In the genomic region with DNA sequence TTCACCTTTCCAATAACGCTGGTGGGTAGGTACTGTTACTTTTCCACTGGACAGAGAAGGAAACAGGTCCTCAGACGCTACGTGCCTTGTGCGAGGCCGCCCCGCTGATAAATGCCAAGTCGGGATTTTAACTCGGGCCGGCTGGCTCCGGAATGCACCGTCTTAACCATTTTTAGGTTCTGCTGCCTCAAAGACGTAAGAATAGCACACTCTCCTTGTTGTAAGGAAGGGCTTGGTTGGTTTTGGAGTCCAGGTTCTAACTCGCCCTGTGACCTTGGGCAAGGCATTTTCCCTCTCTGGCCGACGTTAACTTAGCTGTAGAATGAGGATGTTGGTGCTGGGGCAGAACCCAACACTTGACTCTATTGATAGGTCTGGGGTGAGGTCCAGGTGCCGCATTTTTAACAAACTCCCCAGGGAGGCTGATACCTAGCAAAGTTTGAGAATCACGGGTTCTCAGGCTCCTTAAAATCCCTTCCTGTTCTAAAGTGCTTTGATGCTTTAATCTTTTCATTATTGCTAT, we compare ENCODE assay signal across 8 cellular contexts. TPM values are rescaled to one million over a fixed set of nuclear protein-coding genes. Genes with fewer than 3 reads are reported as not detected.
A peak's percentile ranks its signal among the peaks of the same experiment; 100 is the strongest.
DNase-seq lines count a peak whose midpoint lies in the region; TF ChIP-seq lines count a peak whose summit lies in the region.

No MANE protein-coding gene starts in this region.

- H3K18ac ChIP-seq in mesenchymal stem cell (ENCODE audit: low read depth in 1 of 2, low read length in 2 of 2): peak overlapping the region in 1 of 2 experiments; percentile 18

- no peak overlapping the region for H2BK5ac ChIP-seq in mesenchymal stem cell (ENCODE audit: low read depth, low read length, poor library complexity, severe bottlenecking)

- WGBS in mesenchymal stem cell: under 1% methylated on average over 15 of the region's 17 CpGs

- H3K9me3 ChIP-seq in OCI-LY1 (ENCODE audit: low read length) (no peaks in the 10 kb centered on the region), mesenchymal stem cell (ENCODE audit: control insufficient read depth, low read length) (no peaks in the 10 kb centered on the region)

- no peak overlapping the region for H3K14ac ChIP-seq in mesenchymal stem cell (ENCODE audit: low read length in 2 of 2)

- H3F3A ChIP-seq in OCI-LY1 (ENCODE audit: insufficient read depth, low read length): no peaks in the 10 kb centered on the region

- no peak for TF ChIP-seq CTCF in OCI-LY1 (IDR thresholded peaks at IDR 0.05; ENCODE audit: low read length)

- H2BK15ac ChIP-seq in mesenchymal stem cell (ENCODE audit: low read depth, poor library complexity, severe bottlenecking): peak overlapping the region; percentile 80

- peak overlapping the region; percentile 67 for H4K91ac ChIP-seq in mesenchymal stem cell (ENCODE audit: low read length)

- H2AK5ac ChIP-seq in mesenchymal stem cell (ENCODE audit: low read length, severe bottlenecking): no peak overlapping the region

- H3K36me3 ChIP-seq in OCI-LY1 (ENCODE audit: insufficient read depth, low read length) (peaks cover 9% of the 10 kb centered on the region; the same call in 1 of the 2 replicates), mesenchymal stem cell (ENCODE audit: control insufficient read depth in 1 of 2, insufficient read depth in 2 of 2, low read depth in 1 of 2, low read length in 2 of 2) (peaks cover 3 to 7% of the 10 kb centered on the region in 2 experiments)

- H3K4me3 ChIP-seq in OCI-LY1 (ENCODE audit: low read depth, low read length, poor library complexity, severe bottlenecking) (peak overlapping the region; percentile 88), mesenchymal stem cell (ENCODE audit: insufficient read depth in 1 of 2, low read depth in 1 of 2, low read length in 2 of 2) (peak overlapping the region; percentile 88 to 90)

- H3K4me1 ChIP-seq in OCI-LY1 (ENCODE audit: insufficient read depth, low read length, severe bottlenecking) (peaks cover 67% of the 10 kb centered on the region), mesenchymal stem cell (ENCODE audit: control insufficient read depth, insufficient read depth, low read depth, low read length) (peaks cover 8% of the 10 kb centered on the region)

- peak overlapping the region; percentile 23 for H4K8ac ChIP-seq in mesenchymal stem cell (ENCODE audit: low read length)

- H3K9me2 ChIP-seq in OCI-LY1 (ENCODE audit: low read depth, low read length): no peaks in the 10 kb centered on the region

- H3K27ac ChIP-seq in OCI-LY1 (ENCODE audit: low read depth, low read length, poor library complexity, severe bottlenecking): peak overlapping the region; percentile 79
- H3K27ac ChIP-seq in mesenchymal stem cell (ENCODE audit: low read length, poor library complexity, severe bottlenecking): no peak overlapping the region

- no peaks in the 10 kb centered on the region for H3K27me3 ChIP-seq in OCI-LY1 (ENCODE audit: insufficient read depth, low read length)
- no peaks in the 10 kb centered on the region for H3K27me3 ChIP-seq in mesenchymal stem cell (ENCODE audit: control insufficient read depth in 1 of 2, insufficient read depth in 1 of 2, low read length in 2 of 2)

- H3K79me2 ChIP-seq in OCI-LY1 (ENCODE audit: insufficient read depth, low read length): peaks cover 29% of the 10 kb centered on the region

- DNase-seq in NCI-H1417 (lab: John Stamatoyannopoulos, UW) (peak in 2 of 3 experiments; percentile 40 to 45), NCI-H1417 treated with DMSO at 0.1 percent for 48 hours (lab: John Stamatoyannopoulos, UW) (no peak), cerebellar cortex (ENCODE audit: low spot score) (peak; percentile 31), mesenchymal stem cell (peak; percentile 34), ureter (ENCODE audit: low spot score) (peak; percentile 50), NCI-H2171 treated with DMSO at 0.1 percent for 48 hours (lab: John Stamatoyannopoulos, UW) (no peak), A172 (ENCODE audit: low spot score) (no peak)

- no peak overlapping the region for H3K23ac ChIP-seq in mesenchymal stem cell (ENCODE audit: low read length in 2 of 2)

- peaks cover 29% of the 10 kb centered on the region for H3K79me1 ChIP-seq in mesenchymal stem cell (replicated peaks; ENCODE audit: low read length, poor library complexity, severe bottlenecking)

- no peak overlapping the region for H2BK12ac ChIP-seq in mesenchymal stem cell (ENCODE audit: low read length in 2 of 2)

- no peaks in the 10 kb centered on the region for H4K20me1 ChIP-seq in OCI-LY1 (ENCODE audit: insufficient read depth, low read length)

- H2AFZ ChIP-seq in OCI-LY1 (ENCODE audit: low read length) (no peak overlapping the region), mesenchymal stem cell (ENCODE audit: low read depth, low read length) (peak overlapping the region; percentile 43)

- H2BK120ac ChIP-seq in mesenchymal stem cell (ENCODE audit: low read depth, low read length): no peak overlapping the region

- peak overlapping the region; percentile 91 for H3K9ac ChIP-seq in OCI-LY1 (ENCODE audit: low read length)
- peak overlapping the region; percentile 93 for H3K9ac ChIP-seq in mesenchymal stem cell (ENCODE audit: low read length)

- no peak overlapping the region for H3K4ac ChIP-seq in mesenchymal stem cell (ENCODE audit: low read depth in 1 of 2, low read length in 2 of 2)

- peak overlapping the region; percentile 93 for H3K4me2 ChIP-seq in OCI-LY1 (ENCODE audit: low read length)
- peak overlapping the region; percentile 80 for H3K4me2 ChIP-seq in mesenchymal stem cell (ENCODE audit: low read length, poor library complexity, severe bottlenecking)

RNA-seq across cellular contexts. Expression of gene ANKRD13A, which starts 0.8 kb away (rescaled TPM):
- 17.6 TPM for polyA plus RNA-seq in mesenchymal stem cell (2013, experiment 1 of 2)
- 18.0 TPM for polyA plus RNA-seq in mesenchymal stem cell (2013, experiment 2 of 2)
- total RNA-seq in ureter: 50.9 TPM
- 131 and 155 TPM in 2 replicates for total RNA-seq in A172 (2014; rRNA removed; shearing (Covaris generic))

RNA-seq across cellular contexts. Expression of gene GIT2, which starts 3.9 kb away (rescaled TPM):
- polyA plus RNA-seq in mesenchymal stem cell (2013, experiment 1 of 2): 25.2 TPM
- 24.1 TPM for polyA plus RNA-seq in mesenchymal stem cell (2013, experiment 2 of 2)
- 55.5 TPM for total RNA-seq in ureter
- 30.2 and 30.3 TPM in 2 replicates for total RNA-seq in A172 (2014; rRNA removed; shearing (Covaris generic))

RNA-seq across cellular contexts. Expression of gene C12orf76, which starts 48.3 kb away (rescaled TPM):
- 10.6 TPM for polyA plus RNA-seq in mesenchymal stem cell (2013, experiment 1 of 2)
- polyA plus RNA-seq in mesenchymal stem cell (2013, experiment 2 of 2): 10.7 TPM
- 14.1 TPM for total RNA-seq in ureter
- 12.9 and 18.3 TPM in 2 replicates for total RNA-seq in A172 (2014; rRNA removed; shearing (Covaris generic))

Comparison
In these comparisons a context has a peak if more than half of its experiments do, and no peak if none do; other contexts are left out.
1. DNase-seq: peak in NCI-H1417 (2 of 3), cerebellar cortex (single experiment), mesenchymal stem cell (single experiment) and ureter (single experiment); none in NCI-H1417 treated with DMSO at 0.1 percent for 48 hours (single experiment), NCI-H2171 treated with DMSO at 0.1 percent for 48 hours (single experiment) and A172 (single experiment).